ENCODE assay signal across 12 cellular contexts in the genomic region with DNA sequence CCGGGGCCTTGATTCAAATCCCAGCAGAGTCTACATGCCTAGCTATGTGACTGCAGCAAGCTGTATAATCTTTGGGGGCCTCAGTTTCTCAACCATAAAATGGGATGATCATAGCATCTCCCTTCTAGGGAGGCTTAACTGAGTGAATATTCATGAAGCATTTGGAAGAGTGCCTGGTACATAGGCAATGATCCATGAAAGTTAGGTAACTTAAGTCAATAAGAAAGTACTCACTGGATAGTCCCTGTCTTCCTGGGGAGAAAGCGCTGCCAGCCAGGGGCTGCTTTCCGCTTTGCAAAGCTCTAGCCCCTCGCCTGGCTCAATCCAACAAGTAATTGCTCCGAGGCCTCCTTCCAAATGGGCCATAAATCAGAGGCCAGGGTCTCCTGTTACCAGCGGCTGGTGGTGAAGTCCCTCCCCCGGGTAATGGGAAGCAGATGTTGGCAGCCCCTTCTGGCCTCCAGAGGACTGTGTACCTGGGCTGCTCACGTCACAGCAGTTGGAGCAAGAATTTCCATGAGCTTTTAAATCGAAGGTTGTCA.
DNase-seq lines count a peak whose midpoint lies in the region; ATAC-seq, FAIRE-seq and TF ChIP-seq lines count a peak whose summit lies in the region.
"Had no signal": no experiment of that assay in that cellular context is flagged by ENCODE, and none has a peak within 500 bp of the region (broad histone marks: within the 10 kb centered on the region; RNA-seq: fewer than 3 reads in every experiment).

No MANE protein-coding gene starts in this region.

- no peak overlapping the region for H3K4me3 ChIP-seq in CD4-positive, CD25-positive, alpha-beta regulatory T cell (ENCODE audit: low read depth, low read length)
- no peak overlapping the region for H3K4me3 ChIP-seq in PC-9
- H3K4me3 ChIP-seq: body of pancreas, heart right ventricle had no signal

- no peaks in the 10 kb centered on the region for H3K79me2 ChIP-seq in PC-9 (ENCODE audit: low read depth)

- H2AFZ ChIP-seq in PC-9: no peak overlapping the region

- H3K27ac Mint-ChIP-seq in CD4-positive, CD25-positive, alpha-beta regulatory T cell: peak overlapping the region; percentile 50 to 80 (median 65)
- H3K27ac Mint-ChIP-seq: activated CD8-positive, alpha-beta T cell treated with anti-CD3 and anti-CD28 coated beads, Interleukin-2, amount 10 ng/mL, durations not matched to agents 7 days and 5 days had no signal

- no peaks in the 10 kb centered on the region for H3K9me3 ChIP-seq in CD4-positive, CD25-positive, alpha-beta regulatory T cell (ENCODE audit: control insufficient read depth in 2 of 2, low read length in 2 of 2)
- no peaks in the 10 kb centered on the region for H3K9me3 ChIP-seq in PC-9 (ENCODE audit: insufficient read depth, low read depth)
- H3K9me3 ChIP-seq: body of pancreas, heart right ventricle had no signal

- no peak overlapping the region for H3K4me3 Mint-ChIP-seq in CD4-positive, CD25-positive, alpha-beta regulatory T cell
- H3K4me3 Mint-ChIP-seq: activated CD8-positive, alpha-beta T cell treated with anti-CD3 and anti-CD28 coated beads, Interleukin-2, amount 10 ng/mL, durations not matched to agents 7 days and 5 days had no signal

- no peaks in the 10 kb centered on the region for H4K20me1 ChIP-seq in PC-9 (ENCODE audit: insufficient read depth)

- no peaks in the 10 kb centered on the region for H3K9me2 ChIP-seq in PC-9 (ENCODE audit: insufficient read depth)

- intact Hi-C loops in PC-9 (cut with micrococcal nuclease; ENCODE audit: unreplicated experiment): no loop called here
- intact Hi-C loops in left cardiac atrium (cut with DNase I): no loop called here

- BruUV-seq in PC-9 (replicated peaks; lab: Mats Ljungman, UMichigan): no TSS peak

- H3F3A ChIP-seq in PC-9 (ENCODE audit: insufficient read depth, low read depth): no peaks in the 10 kb centered on the region

- peak; percentile 89 for FAIRE-seq in islet of Langerhans (lab: Jason Lieb, UNC)
- FAIRE-seq in RCC 7860 (lab: Jason Lieb, UNC): no peak

- no peaks in the 10 kb centered on the region for H3K36me3 Mint-ChIP-seq in CD4-positive, CD25-positive, alpha-beta regulatory T cell

- no peak for TF ChIP-seq CTCF in PC-9 (conservative IDR thresholded peaks at IDR 0.05)

- no peaks in the 10 kb centered on the region for H3K27me3 ChIP-seq in CD4-positive, CD25-positive, alpha-beta regulatory T cell (ENCODE audit: control insufficient read depth, insufficient read depth, low read length)
- no peaks in the 10 kb centered on the region for H3K27me3 ChIP-seq in PC-9 (ENCODE audit: insufficient read depth, low read depth)
- H3K27me3 ChIP-seq: body of pancreas, heart right ventricle had no signal

- POLR2A ChIA-PET in PC-9 (lab: Charles Lee; ENCODE audit: unreplicated experiment): no interaction called here

- peaks cover 5% of the 10 kb centered on the region for H3K27me3 Mint-ChIP-seq in CD4-positive, CD25-positive, alpha-beta regulatory T cell

- DNase-seq in CD4-positive, CD25-positive, alpha-beta regulatory T cell: no peak
- DNase-seq in NCI-H146 (lab: John Stamatoyannopoulos, UW) (peak; percentile 26), PC-9 (no peak), RCC 7860 (ENCODE audit: low spot score) (no peak), left cardiac atrium (no peak)
- DNase-seq: activated CD8-positive, alpha-beta T cell treated with anti-CD3 and anti-CD28 coated beads, Interleukin-2, amount 10 ng/mL, durations not matched to agents 7 days and 5 days; heart right ventricle had no signal

- H3K36me3 ChIP-seq in CD4-positive, CD25-positive, alpha-beta regulatory T cell (ENCODE audit: control insufficient read depth, insufficient read depth, low read length): no peaks in the 10 kb centered on the region
- H3K36me3 ChIP-seq in PC-9 (ENCODE audit: low read depth): no peaks in the 10 kb centered on the region
- H3K36me3 ChIP-seq: heart right ventricle had no signal

- no peak overlapping the region for H3K4me2 ChIP-seq in PC-9

- peaks cover 27% of the 10 kb centered on the region for H3K4me1 ChIP-seq in CD4-positive, CD25-positive, alpha-beta regulatory T cell (ENCODE audit: control insufficient read depth, insufficient read depth, low read length, poor library complexity, severe bottlenecking)
- H3K4me1 ChIP-seq in PC-9 (replicated peaks; ENCODE audit: insufficient read depth): no peaks in the 10 kb centered on the region

- CTCF ChIA-PET in PC-9 (lab: Charles Lee): no interaction called here

- no peak overlapping the region for H3K27ac ChIP-seq in CD4-positive, CD25-positive, alpha-beta regulatory T cell (ENCODE audit: insufficient read depth, low read length, poor library complexity, severe bottlenecking)
- H3K27ac ChIP-seq in PC-9: no peak overlapping the region
- H3K27ac ChIP-seq: body of pancreas, heart right ventricle had no signal

- no peak for ATAC-seq in CD4-positive, CD25-positive, alpha-beta regulatory T cell (ENCODE audit: low read depth in 2 of 2)
- ATAC-seq in SK-N-SH treated with all-trans-retinoic acid at 6 μM for 48 hours (peak; percentile 68), GM21390 (IDR thresholded peaks at IDR 0.05; ENCODE audit: unreplicated experiment) (no peak), left cardiac atrium (no peak)
- ATAC-seq: activated CD8-positive, alpha-beta T cell treated with anti-CD3 and anti-CD28 coated beads, Interleukin-2, amount 10 ng/mL, durations not matched to agents 7 days and 5 days; body of pancreas; HCT116; heart right ventricle had no signal

- H3K9me3 Mint-ChIP-seq in CD4-positive, CD25-positive, alpha-beta regulatory T cell: no peaks in the 10 kb centered on the region

- H3K4me1 Mint-ChIP-seq in CD4-positive, CD25-positive, alpha-beta regulatory T cell: peaks cover 5 to 40% (median 24%) of the 10 kb centered on the region in 4 donors

TF ChIP-seq in SK-N-SH treated with all-trans-retinoic acid at 6 μM for 48 hours, 23 proteins besides CTCF, POLR2A, EP300 and RAD21:
- TF ChIP-seq ISL1 (CRISPR knock-in tag; IDR thresholded peaks at IDR 0.05): no peak
- TF ChIP-seq, protein P1, sequence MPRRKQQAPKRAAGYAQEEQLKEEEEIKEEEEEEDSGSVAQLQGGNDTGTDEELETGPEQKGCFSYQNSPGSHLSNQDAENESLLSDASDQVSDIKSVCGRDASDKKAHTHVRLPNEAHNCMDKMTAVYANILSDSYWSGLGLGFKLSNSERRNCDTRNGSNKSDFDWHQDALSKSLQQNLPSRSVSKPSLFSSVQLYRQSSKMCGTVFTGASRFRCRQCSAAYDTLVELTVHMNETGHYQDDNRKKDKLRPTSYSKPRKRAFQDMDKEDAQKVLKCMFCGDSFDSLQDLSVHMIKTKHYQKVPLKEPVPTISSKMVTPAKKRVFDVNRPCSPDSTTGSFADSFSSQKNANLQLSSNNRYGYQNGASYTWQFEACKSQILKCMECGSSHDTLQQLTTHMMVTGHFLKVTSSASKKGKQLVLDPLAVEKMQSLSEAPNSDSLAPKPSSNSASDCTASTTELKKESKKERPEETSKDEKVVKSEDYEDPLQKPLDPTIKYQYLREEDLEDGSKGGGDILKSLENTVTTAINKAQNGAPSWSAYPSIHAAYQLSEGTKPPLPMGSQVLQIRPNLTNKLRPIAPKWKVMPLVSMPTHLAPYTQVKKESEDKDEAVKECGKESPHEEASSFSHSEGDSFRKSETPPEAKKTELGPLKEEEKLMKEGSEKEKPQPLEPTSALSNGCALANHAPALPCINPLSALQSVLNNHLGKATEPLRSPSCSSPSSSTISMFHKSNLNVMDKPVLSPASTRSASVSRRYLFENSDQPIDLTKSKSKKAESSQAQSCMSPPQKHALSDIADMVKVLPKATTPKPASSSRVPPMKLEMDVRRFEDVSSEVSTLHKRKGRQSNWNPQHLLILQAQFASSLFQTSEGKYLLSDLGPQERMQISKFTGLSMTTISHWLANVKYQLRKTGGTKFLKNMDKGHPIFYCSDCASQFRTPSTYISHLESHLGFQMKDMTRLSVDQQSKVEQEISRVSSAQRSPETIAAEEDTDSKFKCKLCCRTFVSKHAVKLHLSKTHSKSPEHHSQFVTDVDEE (CRISPR knock-in tag; IDR thresholded peaks at IDR 0.05): peak; percentile 81; the same call in 1 of the 2 replicates
- no peak for TF ChIP-seq ZFP3 (CRISPR knock-in tag; IDR thresholded peaks at IDR 0.05)
- TF ChIP-seq TCF4 (CRISPR knock-in tag; IDR thresholded peaks at IDR 0.05; ENCODE audit: borderline replicate concordance): peak; percentile 93
- TF ChIP-seq, protein P2, sequence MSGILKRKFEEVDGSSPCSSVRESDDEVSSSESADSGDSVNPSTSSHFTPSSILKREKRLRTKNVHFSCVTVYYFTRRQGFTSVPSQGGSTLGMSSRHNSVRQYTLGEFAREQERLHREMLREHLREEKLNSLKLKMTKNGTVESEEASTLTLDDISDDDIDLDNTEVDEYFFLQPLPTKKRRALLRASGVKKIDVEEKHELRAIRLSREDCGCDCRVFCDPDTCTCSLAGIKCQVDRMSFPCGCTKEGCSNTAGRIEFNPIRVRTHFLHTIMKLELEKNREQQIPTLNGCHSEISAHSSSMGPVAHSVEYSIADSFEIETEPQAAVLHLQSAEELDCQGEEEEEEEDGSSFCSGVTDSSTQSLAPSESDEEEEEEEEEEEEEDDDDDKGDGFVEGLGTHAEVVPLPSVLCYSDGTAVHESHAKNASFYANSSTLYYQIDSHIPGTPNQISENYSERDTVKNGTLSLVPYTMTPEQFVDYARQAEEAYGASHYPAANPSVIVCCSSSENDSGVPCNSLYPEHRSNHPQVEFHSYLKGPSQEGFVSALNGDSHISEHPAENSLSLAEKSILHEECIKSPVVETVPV (CRISPR knock-in tag; IDR thresholded peaks at IDR 0.05): 0 out of 2 replicates have a peak, but pooled peaks have one; percentile 24
- peak; percentile 92 for TF ChIP-seq ZNF70 (CRISPR knock-in tag; IDR thresholded peaks at IDR 0.05)
